Comparison of ENCODE assay signal across 1 cellular context in the genomic region with DNA sequence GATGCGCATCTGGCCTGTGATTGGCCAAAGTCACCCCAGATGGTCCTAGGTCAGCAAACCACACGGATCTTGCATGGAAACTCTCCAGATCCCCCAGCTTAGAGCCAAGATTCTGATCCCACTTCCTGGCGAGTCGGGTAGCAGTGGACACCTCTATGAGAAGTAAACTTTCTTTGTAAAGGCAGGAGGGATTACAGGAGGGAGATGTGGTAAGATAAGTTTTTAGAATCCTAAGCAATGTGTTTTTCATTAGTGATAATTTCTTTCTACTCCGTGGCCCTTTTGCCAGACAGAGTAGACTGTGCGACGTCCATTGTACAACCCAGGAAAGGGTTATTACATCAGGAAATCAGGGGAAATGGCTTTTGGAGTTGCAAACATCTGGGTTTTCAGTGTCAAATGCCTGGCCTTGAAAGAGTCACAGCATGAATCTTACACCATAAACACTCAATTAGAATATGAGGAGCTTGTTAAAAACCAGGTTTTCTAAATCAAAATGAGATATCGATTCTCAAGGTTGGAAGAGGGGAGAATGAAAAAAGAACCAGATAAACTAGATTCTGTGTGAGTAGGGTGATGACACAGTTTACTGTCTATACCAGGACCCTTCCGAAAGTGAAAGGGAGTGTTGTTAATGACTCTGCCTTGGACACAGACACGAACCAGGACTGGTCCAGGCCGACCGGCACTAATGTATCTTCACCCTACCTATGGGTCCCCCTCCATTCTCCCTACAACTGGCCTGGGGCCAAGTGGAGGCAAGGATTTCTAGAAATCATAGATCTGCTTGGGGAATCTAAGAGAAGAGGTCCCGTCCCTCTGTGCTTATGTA.
TF ChIP-seq lines count a peak whose summit lies in the region.

No MANE protein-coding gene starts in this region.

TF ChIP-seq in GM12878, 131 proteins besides CTCF, POLR2A, EP300 and RAD21:
- TF ChIP-seq FOXM1 (IDR thresholded peaks at IDR 0.05; ENCODE audit: low read depth, low read length) (no peak), YY1 (IDR thresholded peaks at IDR 0.05; ENCODE audit: low read depth, low read length) (no peak), CBX5 (IDR thresholded peaks at IDR 0.05; ENCODE audit: low read depth) (no peak), IRF3 (IDR thresholded peaks at IDR 0.05) (no peak), PRDM15 (CRISPR knock-in tag; IDR thresholded peaks at IDR 0.05) (no peak), RAD51 (IDR thresholded peaks at IDR 0.05) (no peak), HDAC6 (IDR thresholded peaks at IDR 0.05; ENCODE audit: unreplicated experiment) (no peak), MEF2B (IDR thresholded peaks at IDR 0.05; ENCODE audit: partially characterized antibody, poor library complexity, severe bottlenecking) (no peak), SMAD1 (IDR thresholded peaks at IDR 0.05; ENCODE audit: low read depth, partially characterized antibody) (no peak)
